In genomic region chr12:123942911-123943648, GRCh38 we compare ENCODE assay signal across 16 cellular contexts. TPM values are rescaled to one million over a fixed set of nuclear protein-coding genes. Genes with fewer than 3 reads are reported as not detected.
DNase-seq lines count a peak whose midpoint lies in the region; ATAC-seq and TF ChIP-seq lines count a peak whose summit lies in the region.
"Had no signal": no experiment of that assay in that cellular context is flagged by ENCODE, and none has a peak within 500 bp of the region (broad histone marks: within the 10 kb centered on the region; RNA-seq: fewer than 3 reads in every experiment).

No MANE protein-coding gene starts in this region.

- peaks cover 5% of the 10 kb centered on the region for H3K9me3 ChIP-seq in skeletal muscle satellite cell (replicated peaks; ENCODE audit: low read length)

- peak overlapping the region; percentile 62 for H3K9ac ChIP-seq in skeletal muscle satellite cell (ENCODE audit: low read depth, low read length)

- peaks cover 20 to 21% of the 10 kb centered on the region in 2 donors for H3K4me1 Mint-ChIP-seq in effector memory CD8-positive, alpha-beta T cell (ENCODE audit: low read depth in 2 of 2)

- H3K27me3 Mint-ChIP-seq in effector memory CD8-positive, alpha-beta T cell, result no peaks in the 10 kb centered on the region
- H3K27me3 Mint-ChIP-seq: activated CD4-positive, alpha-beta T cell treated with anti-CD3 and anti-CD28 coated beads, Interleukin-2, amount 10 ng/mL, durations not matched to agents 24 days and 14 days; activated T-cell treated with anti-CD3 and anti-CD28 coated beads, Interleukin-2, amount 50 U/mL, for 24 hours; stimulated activated naive CD8-positive, alpha-beta T cell treated with anti-CD3 and anti-CD28 coated beads, Interleukin-15, amount 100 ng/mL, for 72 hours had no signal

- no peak overlapping the region for H3K4me3 Mint-ChIP-seq in effector memory CD8-positive, alpha-beta T cell
- H3K4me3 Mint-ChIP-seq: activated CD4-positive, alpha-beta T cell treated with anti-CD3 and anti-CD28 coated beads, Interleukin-2, amount 10 ng/mL, durations not matched to agents 24 days and 14 days; activated T-cell treated with anti-CD3 and anti-CD28 coated beads, Interleukin-2, amount 50 U/mL, for 24 hours; stimulated activated naive CD8-positive, alpha-beta T cell treated with anti-CD3 and anti-CD28 coated beads, Interleukin-15, amount 100 ng/mL, for 72 hours had no signal

- no peaks in the 10 kb centered on the region for H3K27me3 ChIP-seq in skeletal muscle satellite cell (ENCODE audit: control insufficient read depth, insufficient read depth, low read length)

- H3K27ac Mint-ChIP-seq in effector memory CD8-positive, alpha-beta T cell, result peak overlapping the region in 1 of 2 donors; percentile 25
- H3K27ac Mint-ChIP-seq: activated CD4-positive, alpha-beta T cell treated with anti-CD3 and anti-CD28 coated beads, Interleukin-2, amount 10 ng/mL, durations not matched to agents 24 days and 14 days; activated T-cell treated with anti-CD3 and anti-CD28 coated beads, Interleukin-2, amount 50 U/mL, for 24 hours; stimulated activated naive CD8-positive, alpha-beta T cell treated with anti-CD3 and anti-CD28 coated beads, Interleukin-15, amount 100 ng/mL, for 72 hours had no signal

- no peak overlapping the region for H3K4me3 ChIP-seq in fibroblast of mammary gland (ENCODE audit: control insufficient read depth, low read depth, low read length)
- H3K4me3 ChIP-seq in skeletal muscle satellite cell (ENCODE audit: low read length), result peak overlapping the region; percentile 39

- ATAC-seq in effector memory CD8-positive, alpha-beta T cell (replicated peaks), result no peak
- no peak for ATAC-seq in HG03342 (IDR thresholded peaks at IDR 0.05; ENCODE audit: unreplicated experiment)
- ATAC-seq: left lobe of liver; stimulated activated naive CD8-positive, alpha-beta T cell treated with anti-CD3 and anti-CD28 coated beads, Interleukin-15, amount 100 ng/mL, for 72 hours had no signal

- DNase-seq in EL, result peak; percentile 7
- peak; percentile 78 for DNase-seq in amniotic epithelial cell (ENCODE audit: low read depth)
- peak; percentile 71 for DNase-seq in fibroblast of mammary gland (ENCODE audit: low read depth)
- DNase-seq in effector memory CD8-positive, alpha-beta T cell, result no peak
- DNase-seq in ureter (ENCODE audit: low spot score), result no peak
- DNase-seq: activated CD4-positive, alpha-beta T cell treated with anti-CD3 and anti-CD28 coated beads, Interleukin-2, amount 10 ng/mL, durations not matched to agents 24 days and 14 days; activated T-cell treated with anti-CD3 and anti-CD28 coated beads, Interleukin-2, amount 50 U/mL, for 24 hours; cortex of kidney; DMS79; Karpas-422; NCI-H1436; SIG-M5; stimulated activated naive CD8-positive, alpha-beta T cell treated with anti-CD3 and anti-CD28 coated beads, Interleukin-15, amount 100 ng/mL, for 72 hours had no signal

- no peak for TF ChIP-seq CTCF in fibroblast of mammary gland (conservative IDR thresholded peaks at IDR 0.05; ENCODE audit: control insufficient read depth, insufficient read depth, low read depth, low read length)

- peaks cover 30% of the 10 kb centered on the region for H3K4me1 ChIP-seq in skeletal muscle satellite cell (ENCODE audit: control insufficient read depth, insufficient read depth, low read length)

- peak overlapping the region; percentile 64 for H3K4me2 ChIP-seq in skeletal muscle satellite cell (ENCODE audit: low read length)

- H3K36me3 Mint-ChIP-seq in effector memory CD8-positive, alpha-beta T cell (ENCODE audit: insufficient read depth), result peaks cover 12% of the 10 kb centered on the region

- no peaks in the 10 kb centered on the region for H3K9me3 Mint-ChIP-seq in effector memory CD8-positive, alpha-beta T cell
- H3K9me3 Mint-ChIP-seq: activated CD4-positive, alpha-beta T cell treated with anti-CD3 and anti-CD28 coated beads, Interleukin-2, amount 10 ng/mL, durations not matched to agents 24 days and 14 days; activated T-cell treated with anti-CD3 and anti-CD28 coated beads, Interleukin-2, amount 50 U/mL, for 24 hours; stimulated activated naive CD8-positive, alpha-beta T cell treated with anti-CD3 and anti-CD28 coated beads, Interleukin-15, amount 100 ng/mL, for 72 hours had no signal

- H3K36me3 ChIP-seq in skeletal muscle satellite cell (ENCODE audit: insufficient read depth, low read length), result peaks cover 49% of the 10 kb centered on the region

RNA-seq across cellular contexts. Expression of gene CCDC92, which starts 29.6 kb away (rescaled TPM):
- 8.3 and 9.1 TPM in 2 replicates for total RNA-seq in skeletal muscle satellite cell (2012; rRNA removed)
- 31.9 TPM for total RNA-seq in ureter

RNA-seq across cellular contexts. Expression of gene ZNF664, which starts 29.9 kb away (rescaled TPM):
- total RNA-seq in skeletal muscle satellite cell (2012; rRNA removed), result 38.3 and 40.2 TPM in 2 replicates
- 90.5 TPM for total RNA-seq in ureter

Comparison
In these comparisons a context has a peak if more than half of its experiments do, and no peak if none do; other contexts are left out.
1. DNase-seq: peak in EL (single experiment), amniotic epithelial cell (single experiment) and fibroblast of mammary gland (single experiment); none in effector memory CD8-positive, alpha-beta T cell (0 of 3) and ureter (single experiment).